8 cellular contexts compared by ENCODE assay signal in the genomic region with DNA sequence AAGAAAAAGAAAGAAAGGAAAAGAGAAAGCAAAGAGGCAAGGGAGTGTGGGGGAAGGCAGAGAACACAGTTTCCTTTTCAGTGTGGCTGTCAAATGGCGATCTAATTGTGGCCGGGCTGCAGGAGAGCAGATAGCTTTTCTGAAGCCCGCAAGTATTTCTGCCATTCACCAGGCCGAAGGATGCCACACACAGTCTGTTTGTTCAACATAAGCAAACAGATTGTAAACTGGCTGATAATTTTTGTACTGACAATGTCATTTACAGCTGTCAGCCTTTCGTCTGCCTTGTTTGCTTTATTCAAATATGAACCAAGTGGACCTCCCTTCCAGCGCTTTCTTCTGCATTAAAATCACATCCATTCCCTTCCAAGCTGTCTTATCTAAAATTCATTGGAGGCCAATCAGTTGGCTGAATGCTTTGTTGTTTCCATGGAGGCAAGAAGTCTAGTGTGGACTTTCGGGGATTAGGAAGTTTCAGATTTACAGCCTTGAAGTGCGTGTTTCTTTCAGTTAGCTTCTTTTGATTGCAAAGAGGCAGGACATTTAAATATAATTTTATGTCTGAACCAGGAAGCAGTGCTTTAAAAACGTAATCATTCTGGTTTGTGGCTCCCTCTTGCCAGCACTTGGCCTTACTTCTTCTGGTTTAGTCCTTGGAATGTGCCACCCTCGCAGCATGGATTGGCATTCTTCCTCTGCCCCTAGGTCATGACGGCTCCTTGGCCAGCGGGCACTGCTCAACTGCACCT.
A peak's percentile ranks its signal among the peaks of the same experiment; 100 is the strongest.
DNase-seq lines count a peak whose midpoint lies in the region; ATAC-seq, FAIRE-seq and TF ChIP-seq lines count a peak whose summit lies in the region.

No MANE protein-coding gene starts in this region.

- TF ChIP-seq CTCF in H1 (IDR thresholded peaks at IDR 0.05; ENCODE audit: control extremely low read depth in 1 of 3, insufficient read depth in 1 of 3, low read depth in 1 of 3, low read length in 3 of 3) (no peak), omental fat pad (IDR thresholded peaks at IDR 0.05) (no peak)

- H3K36me3 ChIP-seq in H1 (ENCODE audit: control insufficient read depth in 2 of 4, insufficient read depth in 4 of 4, low read length in 3 of 4), result no peaks in the 10 kb centered on the region

- H3K79me1 ChIP-seq in H1 (ENCODE audit: low read depth, low read length), result no peaks in the 10 kb centered on the region

- no peak overlapping the region for H3K14ac ChIP-seq in H1 (ENCODE audit: insufficient read length)

- no peak overlapping the region for H4K8ac ChIP-seq in H1 (ENCODE audit: extremely low read depth, insufficient read depth, low read length)

- H3K4me3 ChIP-seq in H1 (ENCODE audit: extremely low read depth in 1 of 4, insufficient read depth in 2 of 4, low read depth in 3 of 4, low read length in 4 of 4), result peak overlapping the region in 2 of 4 experiments; percentile 3 to 46; a peak in 3 of 8 replicates

- POLR2A ChIA-PET in H1 (lab: Charles Lee; ENCODE audit: partially characterized antibody), result no interaction called here

- CTCF ChIA-PET in H1 (lab: Charles Lee; ENCODE audit: partially characterized antibody), result interaction anchor here (1.0 to 2.4 kb wide), 8 partner anchors 10 to 287 kb away, joined by 3 to 10 read pairs (median 4); no protein-coding TSS in a partner anchor

- H4K91ac ChIP-seq in H1 (replicated peaks; ENCODE audit: insufficient read length, low read length), result no peak overlapping the region

- DNase-seq in Daoy (ENCODE audit: low read depth), result peak; percentile 20
- DNase-seq in NCI-H2081 (lab: John Stamatoyannopoulos, UW), result peak; percentile 58 to 86
- DNase-seq in H1 (ENCODE audit: low read depth in 1 of 2, low spot score in 2 of 2), result no peak
- DNase-seq in omental fat pad (ENCODE audit: low spot score), result no peak
- no peak for DNase-seq in GOT3 (lab: John Stamatoyannopoulos, UW)
- no peak for DNase-seq in DMS 273 (lab: John Stamatoyannopoulos, UW; ENCODE audit: unreplicated experiment)
- DNase-seq in SK-N-DZ (ENCODE audit: low spot score), result no peak

- H3K23me2 ChIP-seq in H1 (ENCODE audit: low read depth, low read length), result no peaks in the 10 kb centered on the region

- H2BK20ac ChIP-seq in H1 (ENCODE audit: low read length), result no peak overlapping the region

- TF ChIP-seq POLR2A in H1 (IDR thresholded peaks at IDR 0.05; ENCODE audit: control extremely low read depth in 1 of 2, low read depth in 2 of 2, low read length in 2 of 2), result no peak

- peaks cover 0 to 9% (median 5%) of the 10 kb centered on the region in 4 experiments; a peak in 4 of 7 replicates for H3K27me3 ChIP-seq in H1 (replicated peaks in 1 of 4; ENCODE audit: control insufficient read depth in 3 of 4, extremely low read depth in 1 of 4, insufficient read depth in 3 of 4, low read length in 3 of 4)

- no peaks in the 10 kb centered on the region for H4K20me1 ChIP-seq in H1 (replicated peaks in 1 of 2; ENCODE audit: control insufficient read depth in 1 of 2, insufficient read depth in 2 of 2, low read length in 2 of 2)

- peak overlapping the region; percentile 37 to 62; a peak in 2 of 4 replicates for H3K4me2 ChIP-seq in H1 (ENCODE audit: insufficient read depth in 1 of 2, low read depth in 2 of 2, low read length in 2 of 2)

- ATAC-seq in omental fat pad (ENCODE audit: low FRiP score), result peak; percentile 13
- ATAC-seq in HG03571 (IDR thresholded peaks at IDR 0.05; ENCODE audit: unreplicated experiment), result no peak

- H2BK5ac ChIP-seq in H1 (ENCODE audit: low read depth, low read length), result no peak overlapping the region

- no peak for TF ChIP-seq RAD21 in H1 (IDR thresholded peaks at IDR 0.05 in 1 of 2, conservative IDR thresholded peaks at IDR 0.05 in 1 of 2; ENCODE audit: low read depth in 2 of 2, low read length in 2 of 2)

- no peak overlapping the region for H2BK120ac ChIP-seq in H1 (replicated peaks; ENCODE audit: low read depth, low read length)

- H3K18ac ChIP-seq in H1 (ENCODE audit: extremely low read depth, low read length), result no peak overlapping the region; the same call in 1 of the 2 replicates

- no peak for TF ChIP-seq EP300 in H1 (IDR thresholded peaks at IDR 0.05; ENCODE audit: borderline replicate concordance in 1 of 2, low read depth in 2 of 2, low read length in 2 of 2)

- no peak overlapping the region for H3K56ac ChIP-seq in H1 (replicated peaks; ENCODE audit: insufficient read length, low read depth, low read length)

- 72% methylated on average over 12 of the region's 12 CpGs; no CpG with 5 or more reads in 1 of the 2 experiments for WGBS in H1 (ENCODE audit: extremely low coverage in 1 of 2, insufficient coverage in 1 of 2, insufficient read length in 1 of 2, insufficient replicate concordance in 2 of 2, low coverage in 1 of 2, low lambda C conversion rate in 2 of 2, missing lambda C conversion rate in 1 of 2), 2 experiments

- peaks cover 0 to 7% (median under 1%) of the 10 kb centered on the region in 4 experiments; a peak in 6 of 7 replicates for H3K4me1 ChIP-seq in H1 (replicated peaks in 1 of 4; ENCODE audit: control insufficient read depth in 3 of 4, insufficient read depth in 4 of 4, low read length in 3 of 4)

- H3K23ac ChIP-seq in H1 (ENCODE audit: insufficient read length), result no peak overlapping the region

- H4K5ac ChIP-seq in H1 (ENCODE audit: insufficient read length, low read depth, low read length), result no peak overlapping the region

- H3K4ac ChIP-seq in H1 (replicated peaks; ENCODE audit: insufficient read length, low read depth, low read length), result no peak overlapping the region

- no peak overlapping the region for H2AK5ac ChIP-seq in H1 (ENCODE audit: low read depth, low read length)

- H3K9ac ChIP-seq in H1 (replicated peaks in 1 of 4; ENCODE audit: extremely low read depth in 1 of 4, low read depth in 3 of 4, low read length in 3 of 4), result no peak overlapping the region

- H2BK15ac ChIP-seq in H1 (ENCODE audit: low read length), result no peak overlapping the region

- H2BK12ac ChIP-seq in H1 (ENCODE audit: low read depth, low read length), result no peak overlapping the region

- H3K27ac ChIP-seq in H1 (ENCODE audit: low read depth, low read length), result no peak overlapping the region

- FAIRE-seq in H1 (lab: Jason Lieb, UNC), result no peak

- no peaks in the 10 kb centered on the region for H3K79me2 ChIP-seq in H1 (ENCODE audit: control insufficient read depth in 1 of 2, insufficient read depth in 2 of 2, low read length in 2 of 2)

- H3K9me3 ChIP-seq in H1 (ENCODE audit: insufficient read depth in 2 of 2, low read depth in 1 of 2, low read length in 1 of 2), result no peaks in the 10 kb centered on the region

- no peak overlapping the region; the same call in 1 of the 2 replicates for H2AFZ ChIP-seq in H1 (ENCODE audit: low read length)

TF ChIP-seq in H1, 55 proteins besides CTCF, POLR2A, EP300 and RAD21:
- no peak for TF ChIP-seq E2F6 (IDR thresholded peaks at IDR 0.05)
- TF ChIP-seq RNF2 (IDR thresholded peaks at IDR 0.05; ENCODE audit: borderline replicate concordance, low read depth, low read length, missing control alignments, poor library complexity, severe bottlenecking), result no peak

Comparison
In these comparisons a context has a peak if more than half of its experiments do, and no peak if none do; other contexts are left out.
1. DNase-seq: peak in Daoy (single experiment) and NCI-H2081 (2 of 2); none in H1 (0 of 2), omental fat pad (single experiment), GOT3 (single experiment), DMS 273 (single experiment) and SK-N-DZ (single experiment).